In the genomic region with DNA sequence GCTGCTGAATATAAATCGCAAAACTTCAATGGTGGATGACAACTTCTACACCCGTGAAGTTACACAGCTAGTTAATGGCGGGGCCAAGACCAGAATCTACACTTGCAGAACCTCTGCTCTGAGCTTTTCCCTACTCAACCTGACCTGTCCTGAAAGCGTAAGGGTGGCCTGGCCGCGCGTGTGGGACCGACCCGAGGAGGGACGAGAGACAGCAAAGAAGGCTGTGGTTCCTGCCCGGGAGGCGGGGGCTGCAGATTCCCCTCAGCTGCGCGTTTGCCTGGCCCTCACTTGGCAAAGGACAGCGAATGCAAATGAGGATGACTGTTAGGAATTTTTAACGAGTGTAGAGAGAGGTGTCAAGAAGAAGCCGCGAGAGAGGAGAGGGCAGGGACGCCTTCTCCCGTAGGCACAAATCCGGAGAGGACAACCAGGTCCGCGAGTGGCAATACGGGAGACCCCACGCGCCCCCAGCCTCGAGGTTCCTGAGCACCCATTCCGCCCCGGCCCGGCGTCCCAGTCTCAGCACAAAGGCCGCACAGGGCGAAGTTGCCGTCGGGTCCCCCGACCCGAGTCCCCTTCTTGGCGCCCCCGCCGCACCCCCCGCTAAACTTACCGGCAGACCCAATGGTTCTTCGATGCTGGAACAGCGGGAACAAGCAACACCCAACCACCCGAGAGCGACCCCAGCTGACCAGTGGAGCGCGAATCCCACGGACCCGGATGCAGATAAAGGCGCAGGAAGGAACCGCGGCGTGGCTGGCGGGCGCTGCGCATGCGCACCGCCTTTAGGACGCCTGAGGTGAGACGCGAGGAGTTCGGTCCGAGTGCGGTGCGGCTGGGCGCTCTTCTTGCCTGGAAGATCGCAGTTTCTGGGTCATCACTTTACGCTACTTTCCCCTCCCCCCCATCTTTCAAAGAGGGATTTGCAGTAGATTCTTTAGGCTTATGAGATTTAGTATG, we compare ENCODE assay signal across 1 cellular context.
TF ChIP-seq lines count a peak whose summit lies in the region.

Gene GNPDA2, minus strand, starts transcription at position 696 of the 960 bp plus-strand sequence. CDS start 4,349 bp downstream, outside the sequence.

TF ChIP-seq in HepG2, 621 proteins besides CTCF, POLR2A, EP300 and RAD21 (continued from another document and continues in another):
- TF ChIP-seq RBAK (CRISPR knock-in tag; IDR thresholded peaks at IDR 0.05) (peak; percentile 47; the same call in 1 of the 2 replicates), ZNF383 (CRISPR knock-in tag; IDR thresholded peaks at IDR 0.05; ENCODE audit: borderline replicate concordance) (peak; percentile 74; the same call in 1 of the 2 replicates), ZNF205 (CRISPR knock-in tag; IDR thresholded peaks at IDR 0.05) (peak; percentile 30; the same call in 1 of the 2 replicates), SATB2 (CRISPR knock-in tag; IDR thresholded peaks at IDR 0.05) (peak; percentile 59; the same call in 1 of the 2 replicates), KAT2B (IDR thresholded peaks at IDR 0.05; ENCODE audit: borderline replicate concordance, low read depth, low read length) (no peak), ZBTB20 (CRISPR knock-in tag; IDR thresholded peaks at IDR 0.05; ENCODE audit: borderline replicate concordance, low read depth) (no peak; the same call in 1 of the 2 replicates), ARID4A (CRISPR knock-in tag; IDR thresholded peaks at IDR 0.05; ENCODE audit: borderline replicate concordance) (peak; percentile 43; the same call in 1 of the 2 replicates), PAWR (CRISPR knock-in tag; IDR thresholded peaks at IDR 0.05; ENCODE audit: borderline replicate concordance) (no peak), FOSL2 (CRISPR knock-in tag; IDR thresholded peaks at IDR 0.05) (0 out of 2 replicates have a peak, but pooled peaks have one; percentile 32), HDAC1 (CRISPR knock-in tag; IDR thresholded peaks at IDR 0.05) (peak; percentile 73), ZNF350 (CRISPR knock-in tag; IDR thresholded peaks at IDR 0.05; ENCODE audit: borderline replicate concordance, low read depth) (peak; percentile 71; the same call in 1 of the 2 replicates), ASH2L (IDR thresholded peaks at IDR 0.05; ENCODE audit: insufficient read length, low read depth, low read length) (peak; percentile 85), ZBTB43 (CRISPR knock-in tag; conservative IDR thresholded peaks at IDR 0.05) (peak; percentile 75; the same call in 1 of the 2 replicates), KMT2A (CRISPR knock-in tag; IDR thresholded peaks at IDR 0.05) (peak; percentile 87; the same call in 1 of the 2 replicates), HHEX (CRISPR knock-in tag; IDR thresholded peaks at IDR 0.05) (no peak), SP140L (CRISPR knock-in tag; IDR thresholded peaks at IDR 0.05; ENCODE audit: borderline replicate concordance) (peak; percentile 32; the same call in 1 of the 2 replicates), PHF20 (CRISPR knock-in tag; IDR thresholded peaks at IDR 0.05) (peak; percentile 82), BORCS8-MEF2B (CRISPR knock-in tag; IDR thresholded peaks at IDR 0.05) (peak; percentile 67), ZNF766 (CRISPR knock-in tag; IDR thresholded peaks at IDR 0.05; ENCODE audit: borderline replicate concordance) (0 out of 2 replicates have a peak, but pooled peaks have one; percentile 45), FOXJ3 (CRISPR knock-in tag; IDR thresholded peaks at IDR 0.05; ENCODE audit: borderline replicate concordance) (0 out of 2 replicates have a peak, but pooled peaks have one; percentile 57), ZNF709 (CRISPR knock-in tag; IDR thresholded peaks at IDR 0.05) (peak; percentile 93; the same call in 1 of the 2 replicates), ZNF510 (CRISPR knock-in tag; IDR thresholded peaks at IDR 0.05; ENCODE audit: low read depth) (0 out of 2 replicates have a peak, but pooled peaks have one; percentile 87), ELF3 (CRISPR knock-in tag; IDR thresholded peaks at IDR 0.05) (peak; percentile 71), ZNF83 (CRISPR knock-in tag; IDR thresholded peaks at IDR 0.05; ENCODE audit: borderline replicate concordance) (peak; percentile 5; the same call in 1 of the 2 replicates), MLLT10 (CRISPR knock-in tag; IDR thresholded peaks at IDR 0.05) (no peak), ZIK1 (CRISPR knock-in tag; IDR thresholded peaks at IDR 0.05; ENCODE audit: borderline replicate concordance, low read depth) (no peak; the same call in 1 of the 2 replicates), MED8 (CRISPR knock-in tag; IDR thresholded peaks at IDR 0.05; ENCODE audit: insufficient replicate concordance) (peak; percentile 28), NR2C2 (CRISPR knock-in tag; IDR thresholded peaks at IDR 0.05; ENCODE audit: borderline replicate concordance) (peak; percentile 97), ZNF605 (CRISPR knock-in tag; IDR thresholded peaks at IDR 0.05) (peak; percentile 96), ZBTB3 (CRISPR knock-in tag; IDR thresholded peaks at IDR 0.05; ENCODE audit: borderline replicate concordance, low read depth) (0 out of 2 replicates have a peak, but pooled peaks have one; percentile 10), PHF21A (CRISPR knock-in tag; IDR thresholded peaks at IDR 0.05) (peak; percentile 60; the same call in 1 of the 2 replicates), ATRX (CRISPR knock-in tag; IDR thresholded peaks at IDR 0.05; ENCODE audit: borderline replicate concordance) (no peak), ZNF883 (CRISPR knock-in tag; IDR thresholded peaks at IDR 0.05; ENCODE audit: not compliant biosample characterization) (peak; percentile 86), FOXO1 (CRISPR knock-in tag; IDR thresholded peaks at IDR 0.05) (0 out of 2 replicates have a peak, but pooled peaks have one; percentile 38)
- TF ChIP-seq, protein P1, sequence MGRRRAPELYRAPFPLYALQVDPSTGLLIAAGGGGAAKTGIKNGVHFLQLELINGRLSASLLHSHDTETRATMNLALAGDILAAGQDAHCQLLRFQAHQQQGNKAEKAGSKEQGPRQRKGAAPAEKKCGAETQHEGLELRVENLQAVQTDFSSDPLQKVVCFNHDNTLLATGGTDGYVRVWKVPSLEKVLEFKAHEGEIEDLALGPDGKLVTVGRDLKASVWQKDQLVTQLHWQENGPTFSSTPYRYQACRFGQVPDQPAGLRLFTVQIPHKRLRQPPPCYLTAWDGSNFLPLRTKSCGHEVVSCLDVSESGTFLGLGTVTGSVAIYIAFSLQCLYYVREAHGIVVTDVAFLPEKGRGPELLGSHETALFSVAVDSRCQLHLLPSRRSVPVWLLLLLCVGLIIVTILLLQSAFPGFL (CRISPR knock-in tag; IDR thresholded peaks at IDR 0.05): no peak
- TF ChIP-seq, protein P2, sequence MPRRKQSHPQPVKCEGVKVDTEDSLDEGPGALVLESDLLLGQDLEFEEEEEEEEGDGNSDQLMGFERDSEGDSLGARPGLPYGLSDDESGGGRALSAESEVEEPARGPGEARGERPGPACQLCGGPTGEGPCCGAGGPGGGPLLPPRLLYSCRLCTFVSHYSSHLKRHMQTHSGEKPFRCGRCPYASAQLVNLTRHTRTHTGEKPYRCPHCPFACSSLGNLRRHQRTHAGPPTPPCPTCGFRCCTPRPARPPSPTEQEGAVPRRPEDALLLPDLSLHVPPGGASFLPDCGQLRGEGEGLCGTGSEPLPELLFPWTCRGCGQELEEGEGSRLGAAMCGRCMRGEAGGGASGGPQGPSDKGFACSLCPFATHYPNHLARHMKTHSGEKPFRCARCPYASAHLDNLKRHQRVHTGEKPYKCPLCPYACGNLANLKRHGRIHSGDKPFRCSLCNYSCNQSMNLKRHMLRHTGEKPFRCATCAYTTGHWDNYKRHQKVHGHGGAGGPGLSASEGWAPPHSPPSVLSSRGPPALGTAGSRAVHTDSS (CRISPR knock-in tag; conservative IDR thresholded peaks at IDR 0.05): no peak
- TF ChIP-seq, protein P3, sequence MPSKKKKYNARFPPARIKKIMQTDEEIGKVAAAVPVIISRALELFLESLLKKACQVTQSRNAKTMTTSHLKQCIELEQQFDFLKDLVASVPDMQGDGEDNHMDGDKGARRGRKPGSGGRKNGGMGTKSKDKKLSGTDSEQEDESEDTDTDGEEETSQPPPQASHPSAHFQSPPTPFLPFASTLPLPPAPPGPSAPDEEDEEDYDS (CRISPR knock-in tag; IDR thresholded peaks at IDR 0.05): peak; percentile 90
- TF ChIP-seq, protein P4, sequence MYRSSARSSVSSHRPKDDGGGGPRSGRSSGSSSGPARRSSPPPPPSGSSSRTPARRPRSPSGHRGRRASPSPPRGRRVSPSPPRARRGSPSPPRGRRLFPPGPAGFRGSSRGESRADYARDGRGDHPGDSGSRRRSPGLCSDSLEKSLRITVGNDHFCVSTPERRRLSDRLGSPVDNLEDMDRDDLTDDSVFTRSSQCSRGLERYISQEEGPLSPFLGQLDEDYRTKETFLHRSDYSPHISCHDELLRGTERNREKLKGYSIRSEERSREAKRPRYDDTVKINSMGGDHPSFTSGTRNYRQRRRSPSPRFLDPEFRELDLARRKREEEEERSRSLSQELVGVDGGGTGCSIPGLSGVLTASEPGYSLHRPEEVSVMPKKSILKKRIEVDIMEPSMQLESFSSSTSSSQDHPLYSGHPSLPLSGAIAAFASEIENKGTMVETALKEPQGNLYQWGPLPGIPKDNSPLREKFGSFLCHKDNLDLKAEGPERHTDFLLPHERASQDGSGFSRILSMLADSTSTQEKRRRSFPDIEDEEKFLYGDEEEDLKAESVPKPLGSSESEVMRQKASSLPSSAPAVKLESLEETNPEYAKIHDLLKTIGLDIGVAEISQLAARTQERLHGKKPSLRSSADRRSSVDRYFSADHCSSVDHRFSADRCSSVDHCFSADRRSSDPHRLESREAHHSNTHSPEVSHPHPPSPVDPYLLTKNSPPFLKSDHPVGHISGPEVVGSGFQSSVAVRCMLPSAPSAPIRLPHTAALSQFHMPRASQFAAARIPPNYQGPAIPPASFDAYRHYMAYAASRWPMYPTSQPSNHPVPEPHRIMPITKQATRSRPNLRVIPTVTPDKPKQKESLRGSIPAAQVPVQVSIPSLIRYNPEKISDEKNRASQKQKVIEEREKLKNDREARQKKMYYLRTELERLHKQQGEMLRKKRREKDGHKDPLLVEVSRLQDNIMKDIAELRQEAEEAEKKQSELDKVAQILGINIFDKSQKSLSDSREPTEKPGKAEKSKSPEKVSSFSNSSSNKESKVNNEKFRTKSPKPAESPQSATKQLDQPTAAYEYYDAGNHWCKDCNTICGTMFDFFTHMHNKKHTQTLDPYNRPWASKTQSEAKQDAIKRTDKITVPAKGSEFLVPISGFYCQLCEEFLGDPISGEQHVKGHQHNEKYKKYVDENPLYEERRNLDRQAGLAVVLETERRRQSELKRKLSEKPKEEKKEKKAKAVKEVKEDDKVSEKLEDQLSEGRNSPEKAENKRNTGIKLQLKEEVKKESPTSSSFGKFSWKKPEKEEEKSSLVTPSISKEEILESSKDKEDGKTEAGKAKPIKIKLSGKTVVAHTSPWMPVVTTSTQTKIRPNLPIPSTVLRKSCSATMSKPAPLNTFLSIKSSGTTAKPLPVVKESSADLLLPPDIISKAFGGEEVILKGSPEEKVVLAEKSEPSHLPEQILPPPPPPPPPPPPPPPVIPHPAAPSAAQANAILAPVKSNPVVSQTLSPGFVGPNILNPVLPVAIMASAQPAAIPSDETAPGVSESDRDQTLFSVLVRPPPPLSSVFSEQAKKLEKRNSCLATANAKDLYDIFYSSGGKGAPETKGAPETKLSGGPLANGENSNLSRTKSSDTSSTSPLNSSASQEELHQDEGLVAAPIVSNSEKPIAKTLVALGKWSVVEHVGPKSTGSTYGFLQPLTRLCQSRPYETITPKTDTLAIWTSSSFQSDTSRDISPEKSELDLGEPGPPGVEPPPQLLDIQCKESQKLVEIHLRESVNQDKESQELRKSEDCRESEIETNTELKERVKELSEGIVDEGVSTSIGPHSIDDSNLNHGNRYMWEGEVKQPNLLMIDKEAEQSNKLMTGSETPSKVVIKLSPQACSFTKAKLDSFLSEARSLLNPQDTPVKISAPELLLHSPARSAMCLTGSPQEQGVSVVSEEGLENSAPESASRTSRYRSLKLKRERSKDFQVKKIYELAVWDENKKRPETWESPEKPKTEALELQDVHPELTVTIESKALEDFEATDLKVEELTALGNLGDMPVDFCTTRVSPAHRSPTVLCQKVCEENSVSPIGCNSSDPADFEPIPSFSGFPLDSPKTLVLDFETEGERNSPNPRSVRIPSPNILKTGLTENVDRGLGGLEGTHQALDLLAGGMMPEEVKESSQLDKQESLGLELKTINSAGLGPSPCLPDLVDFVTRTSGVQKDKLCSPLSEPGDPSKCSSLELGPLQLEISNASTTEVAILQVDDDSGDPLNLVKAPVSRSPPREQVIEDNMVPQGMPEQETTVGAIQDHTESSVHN (CRISPR knock-in tag; IDR thresholded peaks at IDR 0.05): no peak
